10 cellular contexts compared by ENCODE assay signal in genomic region chrX:48025561-48025960, GRCh38. TPM values are rescaled to one million over a fixed set of nuclear protein-coding genes. Genes with fewer than 3 reads are reported as not detected.
DNase-seq lines count a peak whose midpoint lies in the region; ATAC-seq and TF ChIP-seq lines count a peak whose summit lies in the region.
"Had no signal": no experiment of that assay in that cellular context is flagged by ENCODE, and none has a peak within 500 bp of the region (broad histone marks: within the 10 kb centered on the region; RNA-seq: fewer than 3 reads in every experiment).

No MANE protein-coding gene starts in this region.

- 19% methylated on average over 7 of the region's 7 CpGs for WGBS in esophagus muscularis mucosa

- TF ChIP-seq EP300 in esophagus muscularis mucosa (IDR thresholded peaks at IDR 0.05), result no peak

- no peak overlapping the region for H3K4me2 ChIP-seq in GM23338

- peak in 3 of 5 donors; percentile 36 to 54 (median 45) for DNase-seq in CD8-positive, alpha-beta memory T cell
- DNase-seq in GM23338 (ENCODE audit: low spot score) (peak; percentile 79), NCI-H2227 (lab: John Stamatoyannopoulos, UW; ENCODE audit: unreplicated experiment) (peak; percentile 76), esophagus muscularis mucosa (ENCODE audit: extremely low spot score) (no peak), natural killer cell (no peak), occipital lobe (lab: John Stamatoyannopoulos, UW) (no peak)
- peak; percentile 50 for DNase-seq in activated CD4-positive, alpha-beta T cell treated with anti-CD3 and anti-CD28 coated beads, Interleukin-2, amount 10 ng/mL, durations not matched to agents 7 days and 5 days

- no peak for TF ChIP-seq POLR2A in esophagus muscularis mucosa (IDR thresholded peaks at IDR 0.05; ENCODE audit: low read depth)

- H3F3A ChIP-seq in GM23338 (replicated peaks; ENCODE audit: low read depth), result no peaks in the 10 kb centered on the region

- no peak overlapping the region for H3K27ac ChIP-seq in CD8-positive, alpha-beta memory T cell (ENCODE audit: low read depth, low read length)
- H3K27ac ChIP-seq in GM23338 (ENCODE audit: low read depth) (no peak overlapping the region), esophagus muscularis mucosa (replicated peaks in 1 of 4) (peak overlapping the region in 1 of 4 donors; percentile 7)
- H3K27ac ChIP-seq: SJSA1 had no signal

- no peaks in the 10 kb centered on the region for H3K4me1 ChIP-seq in CD8-positive, alpha-beta memory T cell (ENCODE audit: insufficient read depth, low read length)
- no peaks in the 10 kb centered on the region; the same call in 1 of the 2 replicates for H3K4me1 ChIP-seq in GM23338 (ENCODE audit: insufficient read depth)
- peaks cover 0 to 12% (median 10%) of the 10 kb centered on the region in 4 donors for H3K4me1 ChIP-seq in esophagus muscularis mucosa
- H3K4me1 ChIP-seq: SJSA1 had no signal

- no peaks in the 10 kb centered on the region for H3K9me2 ChIP-seq in GM23338 (ENCODE audit: insufficient read depth)

- no peak overlapping the region for H2AFZ ChIP-seq in GM23338

- no peak overlapping the region for H3K4me3 ChIP-seq in CD8-positive, alpha-beta memory T cell (ENCODE audit: low read length)
- no peak overlapping the region for H3K4me3 ChIP-seq in GM23338
- H3K4me3 ChIP-seq in esophagus muscularis mucosa, result no peak overlapping the region
- H3K4me3 ChIP-seq: SJSA1 had no signal

- peak overlapping the region in 1 of 7 donors; percentile 12 for H3K4me3 Mint-ChIP-seq in CD8-positive, alpha-beta memory T cell
- H3K4me3 Mint-ChIP-seq in GM23338 (no peak overlapping the region), natural killer cell (no peak overlapping the region)
- no peak overlapping the region for H3K4me3 Mint-ChIP-seq in activated CD4-positive, alpha-beta T cell treated with anti-CD3 and anti-CD28 coated beads, Interleukin-2, amount 10 ng/mL, durations not matched to agents 7 days and 5 days

- peak overlapping the region in 2 of 8 donors; percentile 29 to 78 for H3K27ac Mint-ChIP-seq in CD8-positive, alpha-beta memory T cell
- H3K27ac Mint-ChIP-seq in GM23338, result 0 out of 2 replicates have a peak overlapping the region, but pooled peaks have one; percentile 54
- no peak overlapping the region for H3K27ac Mint-ChIP-seq in activated CD4-positive, alpha-beta T cell treated with anti-CD3 and anti-CD28 coated beads, Interleukin-2, amount 10 ng/mL, durations not matched to agents 7 days and 5 days
- peak overlapping the region in 1 of 2 donors; percentile 60 for H3K27ac Mint-ChIP-seq in natural killer cell

- H3K9me3 ChIP-seq in CD8-positive, alpha-beta memory T cell (ENCODE audit: low read length), result no peaks in the 10 kb centered on the region
- peaks cover 0 to 13% (median 0%) of the 10 kb centered on the region in 4 donors for H3K9me3 ChIP-seq in esophagus muscularis mucosa
- H3K9me3 ChIP-seq: SJSA1 had no signal

- peaks cover 0 to 4% of the 10 kb centered on the region in 2 donors for H3K27me3 Mint-ChIP-seq in CD8-positive, alpha-beta memory T cell
- H3K27me3 Mint-ChIP-seq in GM23338 (ENCODE audit: insufficient read depth, low read depth, poor library complexity), result peaks cover 5% of the 10 kb centered on the region
- no peaks in the 10 kb centered on the region for H3K27me3 Mint-ChIP-seq in activated CD4-positive, alpha-beta T cell treated with anti-CD3 and anti-CD28 coated beads, Interleukin-2, amount 10 ng/mL, durations not matched to agents 7 days and 5 days
- H3K27me3 Mint-ChIP-seq in natural killer cell (ENCODE audit: low read depth in 2 of 2), result no peaks in the 10 kb centered on the region

- ATAC-seq in GM23338, result peak; percentile 70
- peak in 1 of 3 donors; percentile 19 for ATAC-seq in natural killer cell
- no peak for ATAC-seq in GM18498 (IDR thresholded peaks at IDR 0.05; ENCODE audit: unreplicated experiment)

- peaks cover 9 to 19% (median 17%) of the 10 kb centered on the region in 3 donors for H3K4me1 Mint-ChIP-seq in CD8-positive, alpha-beta memory T cell
- H3K4me1 Mint-ChIP-seq in GM23338 (peaks cover 4% of the 10 kb centered on the region; the same call in 1 of the 3 replicates), natural killer cell (peaks cover 18 to 20% of the 10 kb centered on the region in 2 donors)
- peaks cover 20% of the 10 kb centered on the region for H3K4me1 Mint-ChIP-seq in activated CD4-positive, alpha-beta T cell treated with anti-CD3 and anti-CD28 coated beads, Interleukin-2, amount 10 ng/mL, durations not matched to agents 7 days and 5 days

- no peaks in the 10 kb centered on the region for H3K79me2 ChIP-seq in GM23338 (replicated peaks; ENCODE audit: insufficient read depth)

- CTCF ChIA-PET in CD8-positive, alpha-beta memory T cell (lab: Charles Lee), result interaction anchor here (1.0 to 2.1 kb wide), 3 partner anchors 171 to 196 kb away, joined by 4 to 13 read pairs (median 6); partner anchors contain the start of gene ZNF81
- CTCF ChIA-PET in activated CD4-positive, alpha-beta T cell treated with anti-CD3 and anti-CD28 coated beads, Interleukin-2, amount 10 ng/mL, durations not matched to agents 7 days and 5 days (lab: Charles Lee), result interaction anchor here (0.5 kb wide), 1 partner anchor 89 kb away, joined by 3 read pairs; no protein-coding TSS in a partner anchor

- peak; percentile 69 to 77 for TF ChIP-seq CTCF in GM23338 (conservative IDR thresholded peaks at IDR 0.05; ENCODE audit: low read depth in 2 of 2)
- TF ChIP-seq CTCF in esophagus muscularis mucosa (IDR thresholded peaks at IDR 0.05), result peak; percentile 40 to 57 (median 45)
- TF ChIP-seq CTCF in natural killer cell (IDR thresholded peaks at IDR 0.05), result peak; percentile 52

- H3K27me3 ChIP-seq in CD8-positive, alpha-beta memory T cell (ENCODE audit: insufficient read depth, low read length, poor library complexity, severe bottlenecking), result no peaks in the 10 kb centered on the region
- H3K27me3 ChIP-seq in GM23338 (ENCODE audit: insufficient read depth) (no peaks in the 10 kb centered on the region), esophagus muscularis mucosa (no peaks in the 10 kb centered on the region)
- H3K27me3 ChIP-seq: SJSA1 had no signal

- no peaks in the 10 kb centered on the region for H4K20me1 ChIP-seq in GM23338 (replicated peaks; ENCODE audit: insufficient read depth)

- H3K9me3 Mint-ChIP-seq in CD8-positive, alpha-beta memory T cell, result peaks cover 0 to 2% (median 0%) of the 10 kb centered on the region in 5 donors
- H3K9me3 Mint-ChIP-seq in GM23338, result peaks cover 3% of the 10 kb centered on the region; the same call in 1 of the 3 replicates
- peaks cover 3% of the 10 kb centered on the region for H3K9me3 Mint-ChIP-seq in activated CD4-positive, alpha-beta T cell treated with anti-CD3 and anti-CD28 coated beads, Interleukin-2, amount 10 ng/mL, durations not matched to agents 7 days and 5 days
- H3K9me3 Mint-ChIP-seq in natural killer cell, result no peaks in the 10 kb centered on the region

- H3K36me3 Mint-ChIP-seq in CD8-positive, alpha-beta memory T cell, result peaks cover 0 to 5% (median 2%) of the 10 kb centered on the region in 3 donors
- no peaks in the 10 kb centered on the region for H3K36me3 Mint-ChIP-seq in GM23338 (ENCODE audit: low read depth)
- H3K36me3 Mint-ChIP-seq in activated CD4-positive, alpha-beta T cell treated with anti-CD3 and anti-CD28 coated beads, Interleukin-2, amount 10 ng/mL, durations not matched to agents 7 days and 5 days (ENCODE audit: low read depth), result no peaks in the 10 kb centered on the region
- H3K36me3 Mint-ChIP-seq in natural killer cell, result no peaks in the 10 kb centered on the region

- H3K36me3 ChIP-seq in CD8-positive, alpha-beta memory T cell (ENCODE audit: insufficient read depth, low read length), result no peaks in the 10 kb centered on the region
- H3K36me3 ChIP-seq in GM23338 (ENCODE audit: insufficient read depth) (no peaks in the 10 kb centered on the region), esophagus muscularis mucosa (peaks cover 0 to 3% (median 0%) of the 10 kb centered on the region in 4 donors)
- H3K36me3 ChIP-seq: SJSA1 had no signal

- POLR2A ChIA-PET in CD8-positive, alpha-beta memory T cell (lab: Charles Lee), result no interaction called here
- POLR2A ChIA-PET in activated CD4-positive, alpha-beta T cell treated with anti-CD3 and anti-CD28 coated beads, Interleukin-2, amount 10 ng/mL, durations not matched to agents 7 days and 5 days (lab: Charles Lee), result no interaction called here

- intact Hi-C loops in esophagus muscularis mucosa (cut with DNase I) (loop anchor here (10.0 kb wide), 3 partner anchors 61 to 831 kb away; partner anchors contain the start of gene UBA1), natural killer cell (cut with micrococcal nuclease) (loop anchor here (5.0 to 10.0 kb wide), 3 partner anchors 71 to 463 kb away; partner anchors contain the start of genes ARAF, ELK1 and UXT)

RNA-seq across cellular contexts. Expression of gene SPACA5, which starts 18.8 kb away (rescaled TPM):
- total RNA-seq in CD8-positive, alpha-beta memory T cell, result not detected
- polyA plus RNA-seq in CD8-positive, alpha-beta memory T cell, result not detected
- total RNA-seq in GM23338 (2014; rRNA removed; shearing (Covaris generic)), result not detected in 2 replicates
- not detected in 2 replicates for polyA plus RNA-seq in GM23338 (2016; fragmentation: Nextera tagmentation; extraction: Ambion mirVana)
- total RNA-seq in activated CD4-positive, alpha-beta T cell treated with anti-CD3 and anti-CD28 coated beads, Interleukin-2, amount 10 ng/mL, durations not matched to agents 7 days and 5 days, result under 1 TPM; 0.32 to 0.40 TPM
- total RNA-seq in esophagus muscularis mucosa (not detected), natural killer cell (not detected), occipital lobe (not detected)
- total RNA-seq: SJSA1, skeletal muscle tissue had no signal

RNA-seq across cellular contexts. Expression of gene ZNF182, which starts 21.8 kb away (rescaled TPM):
- 1 to 10 TPM; 6.9 TPM for total RNA-seq in CD8-positive, alpha-beta memory T cell
- polyA plus RNA-seq in CD8-positive, alpha-beta memory T cell, result 6.5 TPM
- total RNA-seq in GM23338 (2014; rRNA removed; shearing (Covaris generic)), result 7.1 TPM in 2 replicates
- 4.1 and 6.2 TPM in 2 replicates for polyA plus RNA-seq in GM23338 (2016; fragmentation: Nextera tagmentation; extraction: Ambion mirVana)
- total RNA-seq in activated CD4-positive, alpha-beta T cell treated with anti-CD3 and anti-CD28 coated beads, Interleukin-2, amount 10 ng/mL, durations not matched to agents 7 days and 5 days, result 10 to 100 TPM; 10.5 to 12.3 TPM
- total RNA-seq in esophagus muscularis mucosa, result 1 to 10 TPM; 3.5 to 6.2 (median 3.9) TPM
- total RNA-seq in natural killer cell, result 10 to 100 TPM in 1 of 3 donors, 1 to 10 TPM in 2; 7.1 to 10.4 (median 7.8) TPM
- total RNA-seq in occipital lobe, result 7.2 TPM

RNA-seq across cellular contexts. Expression of gene ZNF630, which starts 45.9 kb away (rescaled TPM):
- 1 to 10 TPM; 1.5 to 1.6 TPM for total RNA-seq in CD8-positive, alpha-beta memory T cell
- polyA plus RNA-seq in CD8-positive, alpha-beta memory T cell, result 0.89 TPM
- total RNA-seq in GM23338 (2014; rRNA removed; shearing (Covaris generic)), result 1.6 and 2.2 TPM in 2 replicates
- 0.95 and 1.2 TPM in 2 replicates for polyA plus RNA-seq in GM23338 (2016; fragmentation: Nextera tagmentation; extraction: Ambion mirVana)
- total RNA-seq in activated CD4-positive, alpha-beta T cell treated with anti-CD3 and anti-CD28 coated beads, Interleukin-2, amount 10 ng/mL, durations not matched to agents 7 days and 5 days, result under 1 TPM; 0.52 to 0.87 TPM
- total RNA-seq in esophagus muscularis mucosa, result 1 to 10 TPM; 2.3 to 5.4 (median 3.1) TPM
- total RNA-seq in natural killer cell, result 1 to 10 TPM; 2.2 to 3.4 (median 3.1) TPM
- 8.4 TPM for total RNA-seq in occipital lobe

Comparison
In these comparisons a context has a peak if more than half of its experiments do, and no peak if none do; other contexts are left out.
1. DNase-seq: peak in CD8-positive, alpha-beta memory T cell (3 of 5), GM23338 (single experiment), NCI-H2227 (single experiment) and activated CD4-positive, alpha-beta T cell treated with anti-CD3 and anti-CD28 coated beads, Interleukin-2, amount 10 ng/mL, durations not matched to agents 7 days and 5 days (single experiment); none in esophagus muscularis mucosa (single experiment), natural killer cell (single experiment) and occipital lobe (single experiment).
2. Peak in every context shown above with its lines, with median percentiles within 50 percentile points of each other: CTCF ChIP-seq.